ENCODE assay signal across 10 cellular contexts in genomic region chr3:40690696-40691597, GRCh38.
DNase-seq lines count a peak whose midpoint lies in the region; TF ChIP-seq lines count a peak whose summit lies in the region.
"Had no signal": no experiment of that assay in that cellular context is flagged by ENCODE, and none has a peak within 500 bp of the region (broad histone marks: within the 10 kb centered on the region; RNA-seq: fewer than 3 reads in every experiment).

No MANE protein-coding gene starts in this region.

- DNase-seq in NCI-H748 (lab: John Stamatoyannopoulos, UW; ENCODE audit: unreplicated experiment) (peak; percentile 1), NCI-H748 treated with DMSO at 0.1 percent for 48 hours (lab: John Stamatoyannopoulos, UW) (no peak), head of caudate nucleus (peak in 23 of 42 donors; percentile 6 to 66 (median 26)), neural crest cell (ENCODE audit: low read depth, low spot score) (no peak), ureter (ENCODE audit: low spot score) (peak; percentile 76), HT-29 (ENCODE audit: low spot score) (no peak), HFFc6 (no peak)
- DNase-seq in activated CD4-positive, alpha-beta memory T cell treated with anti-CD3 and anti-CD28 coated beads for 36 hours = no peak
- DNase-seq: activated CD8-positive, alpha-beta memory T cell treated with anti-CD3 and anti-CD28 coated beads, Interleukin-2, amount 50 U/mL, for 48 hours; NCI-H226 had no signal

- TF ChIP-seq CTCF in neural crest cell (conservative IDR thresholded peaks at IDR 0.05) = no peak
- no peak for TF ChIP-seq CTCF in HFFc6 (IDR thresholded peaks at IDR 0.05)

- H3K27ac Mint-ChIP-seq in neural crest cell (ENCODE audit: unreplicated experiment) = peak overlapping the region; percentile 52
- H3K27ac Mint-ChIP-seq in HFFc6 = no peak overlapping the region
- no peak overlapping the region for H3K27ac Mint-ChIP-seq in activated CD4-positive, alpha-beta memory T cell treated with anti-CD3 and anti-CD28 coated beads for 36 hours

- H3K4me1 Mint-ChIP-seq in neural crest cell = peaks cover 21% of the 10 kb centered on the region
- H3K4me1 Mint-ChIP-seq in HFFc6 (ENCODE audit: low read depth) = no peaks in the 10 kb centered on the region
- H3K4me1 Mint-ChIP-seq in activated CD4-positive, alpha-beta memory T cell treated with anti-CD3 and anti-CD28 coated beads for 36 hours (ENCODE audit: low read depth) = no peaks in the 10 kb centered on the region

- CTCF ChIA-PET in activated CD4-positive, alpha-beta memory T cell treated with anti-CD3 and anti-CD28 coated beads for 36 hours (lab: Charles Lee) = no interaction called here

- H3K27me3 Mint-ChIP-seq in neural crest cell (ENCODE audit: low read depth) (no peaks in the 10 kb centered on the region), HFFc6 (ENCODE audit: insufficient read depth) (no peaks in the 10 kb centered on the region)
- H3K27me3 Mint-ChIP-seq in activated CD4-positive, alpha-beta memory T cell treated with anti-CD3 and anti-CD28 coated beads for 36 hours = peaks cover 35% of the 10 kb centered on the region

- H3K4me3 Mint-ChIP-seq in neural crest cell (no peak overlapping the region), HFFc6 (no peak overlapping the region)
- no peak overlapping the region for H3K4me3 Mint-ChIP-seq in activated CD4-positive, alpha-beta memory T cell treated with anti-CD3 and anti-CD28 coated beads for 36 hours

- intact Hi-C loops in head of caudate nucleus (cut with DNase I) = no loop called here
- intact Hi-C loops in activated CD4-positive, alpha-beta memory T cell treated with anti-CD3 and anti-CD28 coated beads for 36 hours (cut with micrococcal nuclease) = no loop called here

- H3K36me3 Mint-ChIP-seq in neural crest cell (ENCODE audit: low read depth) (no peaks in the 10 kb centered on the region), HFFc6 (ENCODE audit: low read depth) (no peaks in the 10 kb centered on the region)
- no peaks in the 10 kb centered on the region for H3K36me3 Mint-ChIP-seq in activated CD4-positive, alpha-beta memory T cell treated with anti-CD3 and anti-CD28 coated beads for 36 hours

- POLR2A ChIA-PET in activated CD4-positive, alpha-beta memory T cell treated with anti-CD3 and anti-CD28 coated beads for 36 hours (lab: Charles Lee) = no interaction called here

- H3K9me3 Mint-ChIP-seq in neural crest cell = no peaks in the 10 kb centered on the region
- H3K9me3 Mint-ChIP-seq in HFFc6 = peaks cover 21% of the 10 kb centered on the region
- H3K9me3 Mint-ChIP-seq in activated CD4-positive, alpha-beta memory T cell treated with anti-CD3 and anti-CD28 coated beads for 36 hours = no peaks in the 10 kb centered on the region

Comparison
In these comparisons a context has a peak if more than half of its experiments do, and no peak if none do; other contexts are left out.
1. DNase-seq: peak in NCI-H748 (single experiment), head of caudate nucleus (23 of 42) and ureter (single experiment); none in NCI-H748 treated with DMSO at 0.1 percent for 48 hours (single experiment), neural crest cell (single experiment), HT-29 (single experiment), HFFc6 (single experiment) and activated CD4-positive, alpha-beta memory T cell treated with anti-CD3 and anti-CD28 coated beads for 36 hours (single experiment).